Comparison of ENCODE assay signal across 8 cellular contexts in genomic region chr17:57084802-57085447, GRCh38. TPM values are rescaled to one million over a fixed set of nuclear protein-coding genes. Genes with fewer than 3 reads are reported as not detected.
DNase-seq lines count a peak whose midpoint lies in the region; ATAC-seq and TF ChIP-seq lines count a peak whose summit lies in the region.

A gene with protein sequence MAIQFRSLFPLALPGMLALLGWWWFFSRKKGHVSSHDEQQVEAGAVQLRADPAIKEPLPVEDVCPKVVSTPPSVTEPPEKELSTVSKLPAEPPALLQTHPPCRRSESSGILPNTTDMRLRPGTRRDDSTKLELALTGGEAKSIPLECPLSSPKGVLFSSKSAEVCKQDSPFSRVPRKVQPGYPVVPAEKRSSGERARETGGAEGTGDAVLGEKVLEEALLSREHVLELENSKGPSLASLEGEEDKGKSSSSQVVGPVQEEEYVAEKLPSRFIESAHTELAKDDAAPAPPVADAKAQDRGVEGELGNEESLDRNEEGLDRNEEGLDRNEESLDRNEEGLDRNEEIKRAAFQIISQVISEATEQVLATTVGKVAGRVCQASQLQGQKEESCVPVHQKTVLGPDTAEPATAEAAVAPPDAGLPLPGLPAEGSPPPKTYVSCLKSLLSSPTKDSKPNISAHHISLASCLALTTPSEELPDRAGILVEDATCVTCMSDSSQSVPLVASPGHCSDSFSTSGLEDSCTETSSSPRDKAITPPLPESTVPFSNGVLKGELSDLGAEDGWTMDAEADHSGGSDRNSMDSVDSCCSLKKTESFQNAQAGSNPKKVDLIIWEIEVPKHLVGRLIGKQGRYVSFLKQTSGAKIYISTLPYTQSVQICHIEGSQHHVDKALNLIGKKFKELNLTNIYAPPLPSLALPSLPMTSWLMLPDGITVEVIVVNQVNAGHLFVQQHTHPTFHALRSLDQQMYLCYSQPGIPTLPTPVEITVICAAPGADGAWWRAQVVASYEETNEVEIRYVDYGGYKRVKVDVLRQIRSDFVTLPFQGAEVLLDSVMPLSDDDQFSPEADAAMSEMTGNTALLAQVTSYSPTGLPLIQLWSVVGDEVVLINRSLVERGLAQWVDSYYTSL (plus strand): TSS chr17:57085246. CDS start chr17:57105465, 20,219 bp downstream.

- peak within 1 kb of the TSS; percentile 90 for H3K4me2 ChIP-seq in DOHH2 (ENCODE audit: low read length)

- H3K9me3 ChIP-seq in DOHH2 (ENCODE audit: control insufficient read depth, insufficient read depth, low read length), result no peaks in the 10 kb centered on the region
- H3K9me3 ChIP-seq in KOPT-K1 (ENCODE audit: insufficient read depth, low read length, poor library complexity, severe bottlenecking), result no peaks in the 10 kb centered on the region
- no peaks in the 10 kb centered on the region for H3K9me3 ChIP-seq in Peyer's patch
- no peaks in the 10 kb centered on the region for H3K9me3 ChIP-seq in esophagus muscularis mucosa

- intact Hi-C loops in esophagus muscularis mucosa (cut with DNase I), result no loop called here

- H3K36me3 ChIP-seq in DOHH2 (ENCODE audit: control insufficient read depth, low read length) (peaks cover 20% of the 10 kb centered on the region), KOPT-K1 (ENCODE audit: insufficient read depth, low read length) (peaks cover 13% of the 10 kb centered on the region; the same call in 1 of the 2 replicates), Peyer's patch (no peaks in the 10 kb centered on the region), esophagus muscularis mucosa (no peaks in the 10 kb centered on the region)

- TF ChIP-seq EP300 in esophagus muscularis mucosa (IDR thresholded peaks at IDR 0.05), result peak; percentile 18

- WGBS in esophagus muscularis mucosa, result no CpG with 5 or more reads among the region's 85 CpGs

- TF ChIP-seq CTCF in DOHH2 (IDR thresholded peaks at IDR 0.05; ENCODE audit: low read depth, low read length, poor library complexity, severe bottlenecking) (no peak), Peyer's patch (IDR thresholded peaks at IDR 0.05) (peak in 5 of 6 experiments; percentile 13 to 53 (median 38)), esophagus muscularis mucosa (IDR thresholded peaks at IDR 0.05) (peak in 2 of 3 experiments; percentile 21 to 62)

- H3K4me3 ChIP-seq in DOHH2 (ENCODE audit: low read length) (peak within 1 kb of the TSS; percentile 95), Peyer's patch (peak within 1 kb of the TSS; percentile 81 to 93 (median 89)), esophagus muscularis mucosa (peak within 1 kb of the TSS; percentile 74 to 94 (median 86))

- peaks cover 22% of the 10 kb centered on the region for H4K20me1 ChIP-seq in DOHH2 (ENCODE audit: control insufficient read depth, insufficient read depth, low read depth, low read length)

- DNase-seq in Peyer's patch (peak; percentile 96 to 98 (median 98)), esophagus muscularis mucosa (ENCODE audit: extremely low spot score) (peak; percentile 98), myocyte (ENCODE audit: low read depth) (peak; percentile 95)
- DNase-seq in activated T-cell treated with anti-CD3 and anti-CD28 coated beads, Interleukin-2, amount 50 U/mL, for 48 hours, result peak; percentile 92 to 96
- peak; percentile 87 to 95 for DNase-seq in stimulated activated CD8-positive, alpha-beta memory T cell treated with anti-CD3 and anti-CD28 coated beads, Interleukin-7, amount 100 ng/mL, for 48 hours (ENCODE audit: extremely low read depth in 1 of 2, low read depth in 1 of 2)

- H3K4me1 ChIP-seq in DOHH2 (ENCODE audit: control insufficient read depth, low read length) (peaks cover 36% of the 10 kb centered on the region), Peyer's patch (peaks cover 0 to 45% (median 0%) of the 10 kb centered on the region in 4 donors), esophagus muscularis mucosa (peaks cover 28 to 50% (median 44%) of the 10 kb centered on the region in 4 donors)

- no peaks in the 10 kb centered on the region for H3K9me2 ChIP-seq in DOHH2 (replicated peaks; ENCODE audit: control insufficient read depth, low read length)

- H3K27ac ChIP-seq in DOHH2 (ENCODE audit: low read depth, low read length) (peak within 1 kb of the TSS; percentile 59), KOPT-K1 (ENCODE audit: low read depth, low read length, poor library complexity, severe bottlenecking) (peak within 1 kb of the TSS; percentile 88), Peyer's patch (peak within 1 kb of the TSS; percentile 94 to 100 (median 97)), esophagus muscularis mucosa (replicated peaks in 1 of 4) (peak within 1 kb of the TSS; percentile 93 to 98 (median 96))

- peak; percentile 84 for ATAC-seq in GM21825 (IDR thresholded peaks at IDR 0.05; ENCODE audit: unreplicated experiment)

- H3K27me3 ChIP-seq in DOHH2 (ENCODE audit: control insufficient read depth, low read length) (no peaks in the 10 kb centered on the region), Peyer's patch (no peaks in the 10 kb centered on the region), esophagus muscularis mucosa (no peaks in the 10 kb centered on the region)

- peaks cover 54% of the 10 kb centered on the region for H3K79me2 ChIP-seq in DOHH2 (ENCODE audit: control insufficient read depth, low read length)

- no peaks in the 10 kb centered on the region; the same call in 1 of the 2 replicates for H3F3A ChIP-seq in DOHH2 (ENCODE audit: control insufficient read depth, insufficient read depth)

- peak; percentile 97 to 98 for TF ChIP-seq POLR2A in Peyer's patch (IDR thresholded peaks at IDR 0.05)
- peak; percentile 91 for TF ChIP-seq POLR2A in esophagus muscularis mucosa (IDR thresholded peaks at IDR 0.05; ENCODE audit: low read depth)

RNA-seq across cellular contexts. Expression of the gene that starts here (rescaled TPM):
- total RNA-seq in Peyer's patch (100 to 1,000 TPM; 123 to 203 (median 166) TPM), esophagus muscularis mucosa (100 to 1,000 TPM in 2 of 4 donors, 10 to 100 TPM in 2; 82.7 to 110 (median 104) TPM), myocyte (47.4 and 49.2 TPM in 2 replicates)
- polyA plus RNA-seq in myocyte (2012), result 24.1 TPM

Comparison
In these comparisons a context has a peak if more than half of its experiments do, and no peak if none do; other contexts are left out.
1. Peak in every context shown above with its lines: DNase-seq, ATAC-seq, H3K4me3 ChIP-seq and H3K27ac ChIP-seq.